28 cellular contexts compared by ENCODE assay signal in genomic region chrX:123927845-123928244, GRCh38.
"Had no signal": no experiment of that assay in that cellular context is flagged by ENCODE, and none has a peak within 500 bp of the region (broad histone marks: within the 10 kb centered on the region; RNA-seq: fewer than 3 reads in every experiment).

No MANE protein-coding gene starts in this region.

- H3K4me1 ChIP-seq: SJSA1 had no signal

- H3K27ac ChIP-seq: cardiac muscle cell, KMS-11, SJSA1 had no signal

- DNase-seq: activated CD4-positive, alpha-beta T cell treated with anti-CD3 and anti-CD28 coated beads for 48 hours; activated CD4-positive, alpha-beta T cell treated with anti-CD3 and anti-CD28 coated beads, Interleukin-2, amount 50 U/mL, for 48 hours; activated CD4-positive, CD25-positive, alpha-beta regulatory T cell treated with anti-CD3 and anti-CD28 coated beads, Interleukin-2, amount 50 U/mL, for 72 hours; activated CD8-positive, alpha-beta memory T cell treated with anti-CD3 and anti-CD28 coated beads, Interleukin-2, amount 10 ng/mL, durations not matched to agents 7 days and 5 days; activated effector memory CD4-positive, alpha-beta T cell treated with Interleukin-2 at 50 U/mL for 16 hours; activated naive CD4-positive, alpha-beta T cell; activated T-cell treated with anti-CD3 and anti-CD28 coated beads, Interleukin-2, amount 50 U/mL, for 24 hours; amniotic stem cell; MG63; NCI-H1092 treated with DMSO at 0.1 percent for 48 hours; NCI-H1417 treated with DMSO at 0.1 percent for 48 hours; NCI-H1694; NCI-H2029; NCI-H2107; NCI-H2171 treated with DMSO at 0.1 percent for 48 hours; NCI-H226; NCI-H510A; NCI-H526 treated with DMSO at 0.1 percent for 48 hours; NCI-H82; PC-3; SHP77; T-helper 17 cell; T1000 had no signal

- H3K4me3 ChIP-seq: cardiac muscle cell, MG63, SJSA1 had no signal

- H3K36me3 ChIP-seq: cardiac muscle cell, MG63, SJSA1 had no signal

- H3K27me3 ChIP-seq: cardiac muscle cell, MG63, SJSA1 had no signal

- H3K9me3 ChIP-seq: MG63, SJSA1 had no signal

- FAIRE-seq: astrocyte, RCC 7860 had no signal
